Comparison of ENCODE assay signal across 8 cellular contexts in the genomic region with DNA sequence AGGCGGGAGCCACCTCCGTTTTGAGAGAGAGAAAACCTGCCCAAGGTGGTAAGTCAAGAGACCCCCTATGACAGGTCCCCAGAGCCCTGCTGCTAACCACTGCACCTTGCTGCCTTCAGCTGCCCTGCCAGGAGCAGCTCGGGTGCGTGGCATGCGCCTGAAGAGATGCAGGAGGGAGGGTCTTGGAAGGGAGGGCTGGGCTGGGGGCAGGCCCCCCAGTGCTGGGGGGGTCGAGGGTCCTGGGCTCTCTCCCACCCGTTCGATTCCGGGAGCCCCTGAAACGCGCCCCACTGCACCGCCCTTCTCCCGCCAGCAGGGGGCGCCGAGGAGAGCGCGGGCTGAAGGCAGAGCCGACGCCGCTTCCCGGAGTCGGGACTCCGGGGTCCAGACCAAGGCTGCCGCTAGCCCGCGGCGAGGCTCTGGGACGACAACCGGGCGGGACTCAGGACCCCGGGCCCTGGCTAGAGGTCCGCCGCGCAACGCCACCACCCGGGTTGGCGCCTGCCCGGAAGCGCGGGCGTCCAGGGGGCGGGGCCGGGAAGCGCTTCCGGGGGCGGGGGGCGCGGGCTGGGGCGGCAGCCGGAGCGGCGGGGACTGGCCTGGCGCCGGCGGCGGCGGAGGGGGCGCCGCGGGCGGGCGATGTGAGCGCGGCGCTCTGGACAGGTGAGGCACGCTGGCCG. TPM values are rescaled to one million over a fixed set of nuclear protein-coding genes. Genes with fewer than 3 reads are reported as not detected.
DNase-seq lines count a peak whose midpoint lies in the region; ATAC-seq, FAIRE-seq and TF ChIP-seq lines count a peak whose summit lies in the region.

A gene with protein sequence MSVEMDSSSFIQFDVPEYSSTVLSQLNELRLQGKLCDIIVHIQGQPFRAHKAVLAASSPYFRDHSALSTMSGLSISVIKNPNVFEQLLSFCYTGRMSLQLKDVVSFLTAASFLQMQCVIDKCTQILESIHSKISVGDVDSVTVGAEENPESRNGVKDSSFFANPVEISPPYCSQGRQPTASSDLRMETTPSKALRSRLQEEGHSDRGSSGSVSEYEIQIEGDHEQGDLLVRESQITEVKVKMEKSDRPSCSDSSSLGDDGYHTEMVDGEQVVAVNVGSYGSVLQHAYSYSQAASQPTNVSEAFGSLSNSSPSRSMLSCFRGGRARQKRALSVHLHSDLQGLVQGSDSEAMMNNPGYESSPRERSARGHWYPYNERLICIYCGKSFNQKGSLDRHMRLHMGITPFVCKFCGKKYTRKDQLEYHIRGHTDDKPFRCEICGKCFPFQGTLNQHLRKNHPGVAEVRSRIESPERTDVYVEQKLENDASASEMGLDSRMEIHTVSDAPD (plus strand): TSS at position 563 of the 680 bp plus-strand sequence. CDS start 18,761 bp downstream, outside the sequence.

- TF ChIP-seq EP300 in suprapubic skin (IDR thresholded peaks at IDR 0.05), result no peak

- no peak for TF ChIP-seq POLR2A in suprapubic skin (IDR thresholded peaks at IDR 0.05)

- H3K27ac ChIP-seq in suprapubic skin, result peak within 1 kb of the TSS; percentile 91

- H3K4me1 ChIP-seq in suprapubic skin, result peaks cover 39% of the 10 kb centered on the region

- peaks cover 3% of the 10 kb centered on the region for H3K36me3 ChIP-seq in suprapubic skin

- ATAC-seq in GM19397 (IDR thresholded peaks at IDR 0.05; ENCODE audit: unreplicated experiment) (peak; percentile 73), HG03571 (IDR thresholded peaks at IDR 0.05; ENCODE audit: unreplicated experiment) (peak; percentile 73)

- H3K4me3 ChIP-seq in suprapubic skin, result peak within 1 kb of the TSS; percentile 97

- peak; percentile 17 for DNase-seq in COLO829 (ENCODE audit: low spot score)
- peak; percentile 76 for DNase-seq in RKO (ENCODE audit: low spot score)
- peak; percentile 94 for DNase-seq in activated effector memory CD4-positive, alpha-beta T cell treated with anti-CD3 and anti-CD28 coated beads, Interleukin-2, amount 50 U/mL, for 16 hours
- peak; percentile 79 to 83 for DNase-seq in frontal cortex (ENCODE audit: low spot score in 2 of 2)
- peak in 44 of 56 donors; percentile 25 to 89 (median 70) for DNase-seq in nucleus accumbens (lab: John Stamatoyannopoulos, UW)
- DNase-seq in suprapubic skin (ENCODE audit: low spot score in 2 of 2), result peak in 1 of 2 donors; percentile 76

- TF ChIP-seq CTCF in suprapubic skin (IDR thresholded peaks at IDR 0.05), result peak; percentile 96 to 100

- H3K27me3 ChIP-seq in suprapubic skin, result no peaks in the 10 kb centered on the region

- under 1% methylated on average over 21 of the region's 67 CpGs for WGBS in suprapubic skin

- no peaks in the 10 kb centered on the region for H3K9me3 ChIP-seq in suprapubic skin

- no peak for FAIRE-seq in frontal cortex (lab: Jason Lieb, UNC)

RNA-seq across cellular contexts. Expression of the gene that starts here (rescaled TPM):
- total RNA-seq in frontal cortex, result 73.8 TPM
- total RNA-seq in suprapubic skin, result 10 to 100 TPM; 10.8 to 15.9 (median 13.0) TPM
